ENCODE assay signal across 21 cellular contexts in the genomic region with DNA sequence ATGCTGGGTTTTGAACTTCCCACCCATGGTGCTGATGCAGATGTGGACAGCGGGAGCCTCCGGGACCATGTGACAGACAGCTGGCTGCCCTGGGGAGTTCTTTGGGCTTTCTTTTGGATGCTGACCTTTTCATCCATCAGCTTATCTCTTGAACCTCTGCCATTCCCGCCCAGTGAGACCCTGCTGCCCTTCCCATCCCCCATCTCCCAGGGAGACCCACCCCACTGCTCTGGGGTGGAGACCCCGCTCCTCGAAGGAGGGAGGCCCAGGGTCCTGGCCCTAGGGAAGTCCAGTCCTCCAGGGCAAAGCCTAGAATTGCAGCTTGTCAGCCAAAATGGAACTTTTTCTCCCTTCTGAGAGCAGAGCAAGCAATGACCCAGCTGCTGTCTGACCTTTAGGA.
"Had no signal": no experiment of that assay in that cellular context is flagged by ENCODE, and none has a peak within 500 bp of the region (broad histone marks: within the 10 kb centered on the region; RNA-seq: fewer than 3 reads in every experiment).

No MANE protein-coding gene starts in this region.

- DNase-seq: activated CD4-positive, alpha-beta T cell treated with anti-CD3 and anti-CD28 coated beads, Interleukin-2, amount 10 ng/mL, durations not matched to agents 24 days and 14 days; activated CD4-positive, CD25-positive, alpha-beta regulatory T cell; activated CD8-positive, alpha-beta memory T cell treated with anti-CD3 and anti-CD28 coated beads, Interleukin-2, amount 50 U/mL, for 4 hours; activated effector memory CD4-positive, alpha-beta T cell treated with Interleukin-2 at 50 U/mL for 16 hours; activated naive CD4-positive, alpha-beta T cell treated with anti-CD3 and anti-CD28 coated beads, Interleukin-2, amount 50 U/mL, for 16 hours; activated T-cell treated with anti-CD3 and anti-CD28 coated beads, Interleukin-2, amount 50 U/mL, for 4 hours; effector memory CD8-positive, alpha-beta T cell; hypothalamus; islet precursor cell; naive B cell; SIG-M5; stimulated activated CD4-positive, alpha-beta T cell treated with anti-CD3 and anti-CD28 coated beads, Interleukin-15, amount 100 ng/mL, for 24 hours; stimulated activated CD4-positive, alpha-beta T cell treated with anti-CD3 and anti-CD28 coated beads, Interleukin-2, amount 100 ng/mL, for 48 hours; stimulated activated naive CD8-positive, alpha-beta T cell treated with anti-CD3 and anti-CD28 coated beads, Interleukin-15, amount 100 ng/mL, for 72 hours; T-cell; T-helper 9 cell had no signal

- H3K27ac Mint-ChIP-seq: activated CD4-positive, alpha-beta T cell treated with anti-CD3 and anti-CD28 coated beads, Interleukin-2, amount 10 ng/mL, durations not matched to agents 24 days and 14 days; effector memory CD8-positive, alpha-beta T cell; T-cell had no signal

- H3K36me3 Mint-ChIP-seq: naive B cell, T-cell had no signal

- H3K9me3 Mint-ChIP-seq: activated CD4-positive, alpha-beta T cell treated with anti-CD3 and anti-CD28 coated beads, Interleukin-2, amount 10 ng/mL, durations not matched to agents 24 days and 14 days; activated T-cell treated with anti-CD3 and anti-CD28 coated beads, Interleukin-2, amount 50 U/mL, for 4 hours; effector memory CD8-positive, alpha-beta T cell; naive B cell; stimulated activated naive CD8-positive, alpha-beta T cell treated with anti-CD3 and anti-CD28 coated beads, Interleukin-15, amount 100 ng/mL, for 72 hours; T-cell had no signal

- H3K4me3 ChIP-seq: skin epidermis had no signal

- ATAC-seq: activated T-cell treated with anti-CD3 and anti-CD28 coated beads, Interleukin-2, amount 50 U/mL, for 4 hours; effector memory CD8-positive, alpha-beta T cell; left lobe of liver; SK-N-SH treated with all-trans-retinoic acid at 6 μM for 48 hours; stimulated activated naive CD8-positive, alpha-beta T cell treated with anti-CD3 and anti-CD28 coated beads, Interleukin-15, amount 100 ng/mL, for 72 hours; T-cell had no signal

- FAIRE-seq: astrocyte, bronchial epithelial cell had no signal

- H3K4me3 Mint-ChIP-seq: activated CD4-positive, alpha-beta T cell treated with anti-CD3 and anti-CD28 coated beads, Interleukin-2, amount 10 ng/mL, durations not matched to agents 24 days and 14 days; activated T-cell treated with anti-CD3 and anti-CD28 coated beads, Interleukin-2, amount 50 U/mL, for 4 hours; effector memory CD8-positive, alpha-beta T cell; T-cell had no signal
